Comparison of ENCODE assay signal across 17 cellular contexts in genomic region chr6:89526563-89526869, GRCh38.
DNase-seq lines count a peak whose midpoint lies in the region; ATAC-seq and TF ChIP-seq lines count a peak whose summit lies in the region.
"Had no signal": no experiment of that assay in that cellular context is flagged by ENCODE, and none has a peak within 500 bp of the region (broad histone marks: within the 10 kb centered on the region; RNA-seq: fewer than 3 reads in every experiment).

No MANE protein-coding gene starts in this region.

- no peak overlapping the region for H3K4me2 ChIP-seq in mesendoderm (ENCODE audit: low read length)

- no peaks in the 10 kb centered on the region for H3K9me3 ChIP-seq in psoas muscle
- no peaks in the 10 kb centered on the region for H3K9me3 ChIP-seq in thoracic aorta
- H3K9me3 ChIP-seq: Caco-2, HAP-1 had no signal

- no peak overlapping the region for H2AK5ac ChIP-seq in mesendoderm (ENCODE audit: low read length)

- intact Hi-C loops in psoas muscle (cut with DNase I): loop anchor here in 1 of 2 donors (5.0 kb wide), 1 partner anchor 39 kb away; no protein-coding TSS in a partner anchor

- peak in 3 of 4 donors; percentile 27 to 50 (median 46) for ATAC-seq in psoas muscle
- ATAC-seq in thoracic aorta (ENCODE audit: insufficient number of reproducible peaks, low FRiP score, low read depth): no peak
- no peak for ATAC-seq in GM21360 (IDR thresholded peaks at IDR 0.05; ENCODE audit: unreplicated experiment)
- ATAC-seq: CD8-positive, alpha-beta T cell; GM12878 had no signal

- H4K8ac ChIP-seq in mesendoderm (ENCODE audit: low read depth, low read length): no peak overlapping the region

- H4K5ac ChIP-seq in mesendoderm (ENCODE audit: low read length): no peak overlapping the region

- H3K4me3 ChIP-seq in mesendoderm (ENCODE audit: low read length) (no peak overlapping the region), psoas muscle (no peak overlapping the region), thoracic aorta (no peak overlapping the region)
- H3K4me3 ChIP-seq: GM12878, HAP-1 had no signal

- H3K18ac ChIP-seq in mesendoderm (ENCODE audit: low read length): no peak overlapping the region

- no peaks in the 10 kb centered on the region for H3K27me3 ChIP-seq in mesendoderm (ENCODE audit: insufficient read depth, low read length, poor library complexity)
- no peaks in the 10 kb centered on the region for H3K27me3 ChIP-seq in psoas muscle (ENCODE audit: insufficient read depth in 3 of 3, low read length in 2 of 3)
- H3K27me3 ChIP-seq in thoracic aorta (replicated peaks; ENCODE audit: insufficient read depth): no peaks in the 10 kb centered on the region

- H3K79me2 ChIP-seq in mesendoderm (ENCODE audit: control insufficient read depth, insufficient read depth, low read length): no peaks in the 10 kb centered on the region

- H2BK120ac ChIP-seq in mesendoderm (ENCODE audit: low read depth, low read length): no peak overlapping the region

- H3K4me1 ChIP-seq in mesendoderm (ENCODE audit: control insufficient read depth, low read depth, low read length): peaks cover 12% of the 10 kb centered on the region
- peaks cover 19% of the 10 kb centered on the region for H3K4me1 ChIP-seq in psoas muscle
- peaks cover 7 to 54% of the 10 kb centered on the region in 2 donors for H3K4me1 ChIP-seq in thoracic aorta (ENCODE audit: control insufficient read depth in 1 of 2, low read depth in 2 of 2)
- H3K4me1 ChIP-seq: Caco-2 had no signal

- no peak overlapping the region for H2BK15ac ChIP-seq in mesendoderm (replicated peaks; ENCODE audit: low read depth)

- H3K36me3 ChIP-seq in mesendoderm (ENCODE audit: control insufficient read depth, insufficient read depth, low read length) (no peaks in the 10 kb centered on the region), psoas muscle (ENCODE audit: insufficient read depth in 1 of 2, low read depth in 1 of 2) (no peaks in the 10 kb centered on the region), thoracic aorta (no peaks in the 10 kb centered on the region)
- H3K36me3 ChIP-seq: HAP-1 had no signal

- H3K27ac ChIP-seq in mesendoderm (ENCODE audit: low read depth, low read length) (no peak overlapping the region), psoas muscle (peak overlapping the region; percentile 70), thoracic aorta (peak overlapping the region; percentile 55 to 58)

- TF ChIP-seq CTCF in psoas muscle (IDR thresholded peaks at IDR 0.05) (no peak), thoracic aorta (IDR thresholded peaks at IDR 0.05) (no peak)

- no peak overlapping the region for H3K56ac ChIP-seq in mesendoderm (ENCODE audit: low read length)

- no peak for DNase-seq in mesendoderm
- DNase-seq in psoas muscle: no peak
- no peak for DNase-seq in thoracic aorta (ENCODE audit: low spot score)
- no peak for DNase-seq in NCI-H1105 treated with DMSO at 0.1 percent for 48 hours (lab: John Stamatoyannopoulos, UW)
- no peak for DNase-seq in RKO (ENCODE audit: low spot score)
- no peak for DNase-seq in DMS 273 treated with DMSO at 0.1 percent for 48 hours (lab: John Stamatoyannopoulos, UW)
- DNase-seq: Caco-2; CD4-positive, CD25-positive, alpha-beta regulatory T cell; CD8-positive, alpha-beta T cell; DMS79; EL; GDM1; GOT3; HFFc6 had no signal

- peak overlapping the region; percentile 21 for H3K4ac ChIP-seq in mesendoderm (ENCODE audit: low read depth, low read length)

- WGBS in mesendoderm (ENCODE audit: extremely low coverage, insufficient coverage, low lambda C conversion rate): no CpG with 5 or more reads among the region's 2 CpGs
- WGBS in psoas muscle, 3 donors: 71 to 89% (median 77%) methylated on average over 2 of the region's 2 CpGs

- H3K23ac ChIP-seq in mesendoderm (ENCODE audit: low read length): no peak overlapping the region

- no peak overlapping the region for H3K9ac ChIP-seq in mesendoderm (ENCODE audit: low read length)

- peaks cover 13% of the 10 kb centered on the region for H3K79me1 ChIP-seq in mesendoderm (ENCODE audit: low read length)

- no peak overlapping the region for H2BK5ac ChIP-seq in mesendoderm (ENCODE audit: low read length)

Comparison
In these comparisons a context has a peak if more than half of its experiments do, and no peak if none do; other contexts are left out.
1. ATAC-seq: peak in psoas muscle (3 of 4); none in thoracic aorta (single experiment) and GM21360 (single experiment).